In genomic region chr18:74804677-74805076, GRCh38 we compare ENCODE assay signal across 1 cellular context.
TF ChIP-seq lines count a peak whose summit lies in the region.

No MANE protein-coding gene starts in this region.

TF ChIP-seq in SK-N-SH, 30 proteins besides CTCF, POLR2A, EP300 and RAD21 (continued from another document):
- TF ChIP-seq REST (IDR thresholded peaks at IDR 0.05; ENCODE audit: low read depth, low read length) (0 out of 2 replicates have a peak, but pooled peaks have one; percentile 23), ZBTB33 (IDR thresholded peaks at IDR 0.05; ENCODE audit: borderline replicate concordance, low read depth) (0 out of 2 replicates have a peak, but pooled peaks have one; percentile 43), GABPA (IDR thresholded peaks at IDR 0.05; ENCODE audit: low read depth) (0 out of 2 replicates have a peak, but pooled peaks have one; percentile 14), NRF1 (IDR thresholded peaks at IDR 0.05; ENCODE audit: low read depth, low read length) (no peak)
